1 cellular context compared by ENCODE assay signal in the genomic region with DNA sequence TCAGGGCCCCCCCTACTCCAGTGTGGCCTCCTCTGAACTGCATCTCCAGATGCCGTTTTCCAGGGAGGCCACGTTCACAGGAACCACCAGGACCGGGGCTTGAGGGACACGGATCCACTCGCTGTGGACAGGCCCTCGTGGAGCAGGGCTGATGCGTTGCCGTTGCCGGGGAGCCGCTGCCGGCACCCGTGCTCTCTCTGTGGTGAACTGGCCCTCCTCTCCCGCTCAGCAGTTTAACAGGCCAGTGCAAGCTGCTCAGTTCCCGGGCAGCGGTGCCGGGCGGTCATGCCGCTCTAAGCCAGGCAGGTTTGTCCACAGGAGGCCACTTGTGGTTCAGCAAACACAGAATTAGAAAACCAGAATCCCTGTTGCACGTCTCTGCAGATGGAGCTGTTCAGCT.
TF ChIP-seq lines count a peak whose summit lies in the region.

No MANE protein-coding gene starts in this region.

TF ChIP-seq in SK-N-SH, 30 proteins besides CTCF, POLR2A, EP300 and RAD21 (continued from another document):
- TF ChIP-seq, protein P1, sequence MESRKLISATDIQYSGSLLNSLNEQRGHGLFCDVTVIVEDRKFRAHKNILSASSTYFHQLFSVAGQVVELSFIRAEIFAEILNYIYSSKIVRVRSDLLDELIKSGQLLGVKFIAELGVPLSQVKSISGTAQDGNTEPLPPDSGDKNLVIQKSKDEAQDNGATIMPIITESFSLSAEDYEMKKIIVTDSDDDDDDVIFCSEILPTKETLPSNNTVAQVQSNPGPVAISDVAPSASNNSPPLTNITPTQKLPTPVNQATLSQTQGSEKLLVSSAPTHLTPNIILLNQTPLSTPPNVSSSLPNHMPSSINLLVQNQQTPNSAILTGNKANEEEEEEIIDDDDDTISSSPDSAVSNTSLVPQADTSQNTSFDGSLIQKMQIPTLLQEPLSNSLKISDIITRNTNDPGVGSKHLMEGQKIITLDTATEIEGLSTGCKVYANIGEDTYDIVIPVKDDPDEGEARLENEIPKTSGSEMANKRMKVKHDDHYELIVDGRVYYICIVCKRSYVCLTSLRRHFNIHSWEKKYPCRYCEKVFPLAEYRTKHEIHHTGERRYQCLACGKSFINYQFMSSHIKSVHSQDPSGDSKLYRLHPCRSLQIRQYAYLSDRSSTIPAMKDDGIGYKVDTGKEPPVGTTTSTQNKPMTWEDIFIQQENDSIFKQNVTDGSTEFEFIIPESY (IDR thresholded peaks at IDR 0.05; ENCODE audit: borderline replicate concordance, low read depth): no peak
- no peak for TF ChIP-seq NFIC (IDR thresholded peaks at IDR 0.05; ENCODE audit: borderline replicate concordance)
- no peak for TF ChIP-seq TAF1 (IDR thresholded peaks at IDR 0.05; ENCODE audit: borderline replicate concordance, low read depth, low read length)
- no peak for TF ChIP-seq ELF1 (IDR thresholded peaks at IDR 0.05)
- TF ChIP-seq, protein P2, sequence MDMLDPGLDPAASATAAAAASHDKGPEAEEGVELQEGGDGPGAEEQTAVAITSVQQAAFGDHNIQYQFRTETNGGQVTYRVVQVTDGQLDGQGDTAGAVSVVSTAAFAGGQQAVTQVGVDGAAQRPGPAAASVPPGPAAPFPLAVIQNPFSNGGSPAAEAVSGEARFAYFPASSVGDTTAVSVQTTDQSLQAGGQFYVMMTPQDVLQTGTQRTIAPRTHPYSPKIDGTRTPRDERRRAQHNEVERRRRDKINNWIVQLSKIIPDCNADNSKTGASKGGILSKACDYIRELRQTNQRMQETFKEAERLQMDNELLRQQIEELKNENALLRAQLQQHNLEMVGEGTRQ (IDR thresholded peaks at IDR 0.05; ENCODE audit: borderline replicate concordance, low read depth, low read length): no peak
- TF ChIP-seq JUND (IDR thresholded peaks at IDR 0.05): no peak
- no peak for TF ChIP-seq RFX5 (IDR thresholded peaks at IDR 0.05; ENCODE audit: low read length)
- TF ChIP-seq YY1 (IDR thresholded peaks at IDR 0.05; ENCODE audit: low read depth): no peak
- TF ChIP-seq GABPA (IDR thresholded peaks at IDR 0.05; ENCODE audit: low read depth): no peak
- no peak for TF ChIP-seq FOSL2 (IDR thresholded peaks at IDR 0.05; ENCODE audit: borderline replicate concordance, low read depth)
- TF ChIP-seq SMC3 (IDR thresholded peaks at IDR 0.05; ENCODE audit: low read depth, low read length): no peak
- TF ChIP-seq, protein P3, sequence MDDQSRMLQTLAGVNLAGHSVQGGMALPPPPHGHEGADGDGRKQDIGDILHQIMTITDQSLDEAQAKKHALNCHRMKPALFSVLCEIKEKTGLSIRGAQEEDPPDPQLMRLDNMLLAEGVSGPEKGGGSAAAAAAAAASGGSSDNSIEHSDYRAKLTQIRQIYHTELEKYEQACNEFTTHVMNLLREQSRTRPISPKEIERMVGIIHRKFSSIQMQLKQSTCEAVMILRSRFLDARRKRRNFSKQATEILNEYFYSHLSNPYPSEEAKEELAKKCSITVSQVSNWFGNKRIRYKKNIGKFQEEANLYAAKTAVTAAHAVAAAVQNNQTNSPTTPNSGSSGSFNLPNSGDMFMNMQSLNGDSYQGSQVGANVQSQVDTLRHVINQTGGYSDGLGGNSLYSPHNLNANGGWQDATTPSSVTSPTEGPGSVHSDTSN (IDR thresholded peaks at IDR 0.05): no peak
